1 cellular context compared by ENCODE assay signal in the genomic region with DNA sequence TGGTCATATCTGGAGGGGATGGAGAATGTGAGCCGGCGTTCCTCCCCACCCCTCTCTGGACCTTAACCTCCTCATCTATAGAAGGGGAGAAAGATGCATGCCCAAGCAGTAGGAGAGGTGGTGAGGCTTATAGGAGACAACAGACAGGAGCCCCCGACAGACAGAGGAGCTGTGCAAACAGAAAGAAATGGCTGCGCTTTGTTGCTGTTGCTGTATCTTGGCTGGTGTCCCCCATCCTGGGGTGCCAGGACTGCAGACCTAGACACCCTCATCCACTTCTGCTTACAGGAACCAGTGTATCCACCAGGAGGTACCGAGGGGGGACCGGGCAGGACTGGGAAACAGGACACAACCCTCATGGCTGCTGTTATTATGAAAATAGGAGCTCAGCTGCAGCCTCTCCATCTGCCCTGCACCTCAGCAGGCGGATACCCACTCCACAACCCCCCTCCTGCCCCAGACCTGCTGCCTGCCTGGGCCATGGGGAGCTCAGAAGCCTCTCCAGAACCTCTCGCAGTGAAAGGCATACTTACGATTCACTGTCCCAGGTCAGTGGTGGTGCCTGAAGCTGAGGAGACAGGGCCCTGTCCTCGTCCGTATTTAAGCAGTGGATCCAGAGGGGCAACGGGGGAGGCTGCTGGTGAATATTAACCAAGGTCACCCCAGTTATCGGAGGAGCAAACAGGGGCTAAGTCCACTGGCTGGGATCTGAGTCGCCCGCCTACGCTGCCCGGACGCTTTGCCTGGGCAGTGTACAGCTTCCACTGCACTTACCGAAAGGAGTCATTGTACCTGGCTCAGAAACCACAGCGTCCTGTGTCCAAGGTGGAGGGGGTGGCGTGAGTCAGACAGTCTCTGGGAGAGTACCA.
A peak's percentile ranks its signal among the peaks of the same experiment; 100 is the strongest.
TF ChIP-seq lines count a peak whose summit lies in the region.

A gene (minus strand): TSS at position 576 of the 869 bp plus-strand sequence. CDS start 5,365 bp downstream, outside the sequence.

TF ChIP-seq in HepG2, 621 proteins besides CTCF, POLR2A, EP300 and RAD21 (continued from another document and continues in another):
- TF ChIP-seq, protein P1, sequence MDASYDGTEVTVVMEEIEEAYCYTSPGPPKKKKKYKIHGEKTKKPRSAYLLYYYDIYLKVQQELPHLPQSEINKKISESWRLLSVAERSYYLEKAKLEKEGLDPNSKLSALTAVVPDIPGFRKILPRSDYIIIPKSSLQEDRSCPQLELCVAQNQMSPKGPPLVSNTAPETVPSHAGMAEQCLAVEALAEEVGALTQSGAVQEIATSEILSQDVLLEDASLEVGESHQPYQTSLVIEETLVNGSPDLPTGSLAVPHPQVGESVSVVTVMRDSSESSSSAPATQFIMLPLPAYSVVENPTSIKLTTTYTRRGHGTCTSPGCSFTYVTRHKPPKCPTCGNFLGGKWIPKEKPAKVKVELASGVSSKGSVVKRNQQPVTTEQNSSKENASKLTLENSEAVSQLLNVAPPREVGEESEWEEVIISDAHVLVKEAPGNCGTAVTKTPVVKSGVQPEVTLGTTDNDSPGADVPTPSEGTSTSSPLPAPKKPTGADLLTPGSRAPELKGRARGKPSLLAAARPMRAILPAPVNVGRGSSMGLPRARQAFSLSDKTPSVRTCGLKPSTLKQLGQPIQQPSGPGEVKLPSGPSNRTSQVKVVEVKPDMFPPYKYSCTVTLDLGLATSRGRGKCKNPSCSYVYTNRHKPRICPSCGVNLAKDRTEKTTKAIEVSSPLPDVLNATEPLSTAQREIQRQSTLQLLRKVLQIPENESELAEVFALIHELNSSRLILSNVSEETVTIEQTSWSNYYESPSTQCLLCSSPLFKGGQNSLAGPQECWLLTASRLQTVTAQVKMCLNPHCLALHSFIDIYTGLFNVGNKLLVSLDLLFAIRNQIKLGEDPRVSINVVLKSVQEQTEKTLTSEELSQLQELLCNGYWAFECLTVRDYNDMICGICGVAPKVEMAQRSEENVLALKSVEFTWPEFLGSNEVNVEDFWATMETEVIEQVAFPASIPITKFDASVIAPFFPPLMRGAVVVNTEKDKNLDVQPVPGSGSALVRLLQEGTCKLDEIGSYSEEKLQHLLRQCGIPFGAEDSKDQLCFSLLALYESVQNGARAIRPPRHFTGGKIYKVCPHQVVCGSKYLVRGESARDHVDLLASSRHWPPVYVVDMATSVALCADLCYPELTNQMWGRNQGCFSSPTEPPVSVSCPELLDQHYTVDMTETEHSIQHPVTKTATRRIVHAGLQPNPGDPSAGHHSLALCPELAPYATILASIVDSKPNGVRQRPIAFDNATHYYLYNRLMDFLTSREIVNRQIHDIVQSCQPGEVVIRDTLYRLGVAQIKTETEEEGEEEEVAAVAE (CRISPR knock-in tag; IDR thresholded peaks at IDR 0.05; ENCODE audit: borderline replicate concordance), result peak; percentile 93
- no peak for TF ChIP-seq ZBTB8A (CRISPR knock-in tag; IDR thresholded peaks at IDR 0.05; ENCODE audit: borderline replicate concordance, low read depth)
- peak; percentile 70; the same call in 1 of the 2 replicates for TF ChIP-seq FOXJ3 (CRISPR knock-in tag; IDR thresholded peaks at IDR 0.05; ENCODE audit: borderline replicate concordance)
- TF ChIP-seq ZNF317 (CRISPR knock-in tag; IDR thresholded peaks at IDR 0.05), result peak; percentile 90
- no peak; the same call in 1 of the 2 replicates for TF ChIP-seq ELF1 (CRISPR knock-in tag; IDR thresholded peaks at IDR 0.05)
- TF ChIP-seq TOPORS (CRISPR knock-in tag; IDR thresholded peaks at IDR 0.05), result 0 out of 2 replicates have a peak, but pooled peaks have one; percentile 20
- peak; percentile 61; the same call in 1 of the 2 replicates for TF ChIP-seq ZNF331 (CRISPR knock-in tag; IDR thresholded peaks at IDR 0.05)
- TF ChIP-seq HDAC2 (CRISPR knock-in tag; IDR thresholded peaks at IDR 0.05), result peak; percentile 97
- TF ChIP-seq, protein P2, sequence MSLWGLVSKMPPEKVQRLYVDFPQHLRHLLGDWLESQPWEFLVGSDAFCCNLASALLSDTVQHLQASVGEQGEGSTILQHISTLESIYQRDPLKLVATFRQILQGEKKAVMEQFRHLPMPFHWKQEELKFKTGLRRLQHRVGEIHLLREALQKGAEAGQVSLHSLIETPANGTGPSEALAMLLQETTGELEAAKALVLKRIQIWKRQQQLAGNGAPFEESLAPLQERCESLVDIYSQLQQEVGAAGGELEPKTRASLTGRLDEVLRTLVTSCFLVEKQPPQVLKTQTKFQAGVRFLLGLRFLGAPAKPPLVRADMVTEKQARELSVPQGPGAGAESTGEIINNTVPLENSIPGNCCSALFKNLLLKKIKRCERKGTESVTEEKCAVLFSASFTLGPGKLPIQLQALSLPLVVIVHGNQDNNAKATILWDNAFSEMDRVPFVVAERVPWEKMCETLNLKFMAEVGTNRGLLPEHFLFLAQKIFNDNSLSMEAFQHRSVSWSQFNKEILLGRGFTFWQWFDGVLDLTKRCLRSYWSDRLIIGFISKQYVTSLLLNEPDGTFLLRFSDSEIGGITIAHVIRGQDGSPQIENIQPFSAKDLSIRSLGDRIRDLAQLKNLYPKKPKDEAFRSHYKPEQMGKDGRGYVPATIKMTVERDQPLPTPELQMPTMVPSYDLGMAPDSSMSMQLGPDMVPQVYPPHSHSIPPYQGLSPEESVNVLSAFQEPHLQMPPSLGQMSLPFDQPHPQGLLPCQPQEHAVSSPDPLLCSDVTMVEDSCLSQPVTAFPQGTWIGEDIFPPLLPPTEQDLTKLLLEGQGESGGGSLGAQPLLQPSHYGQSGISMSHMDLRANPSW (CRISPR knock-in tag; IDR thresholded peaks at IDR 0.05; ENCODE audit: borderline replicate concordance), result peak; percentile 75; the same call in 1 of the 2 replicates
- TF ChIP-seq ZNF777 (CRISPR knock-in tag; IDR thresholded peaks at IDR 0.05), result no peak; the same call in 1 of the 2 replicates
- TF ChIP-seq, protein P3, sequence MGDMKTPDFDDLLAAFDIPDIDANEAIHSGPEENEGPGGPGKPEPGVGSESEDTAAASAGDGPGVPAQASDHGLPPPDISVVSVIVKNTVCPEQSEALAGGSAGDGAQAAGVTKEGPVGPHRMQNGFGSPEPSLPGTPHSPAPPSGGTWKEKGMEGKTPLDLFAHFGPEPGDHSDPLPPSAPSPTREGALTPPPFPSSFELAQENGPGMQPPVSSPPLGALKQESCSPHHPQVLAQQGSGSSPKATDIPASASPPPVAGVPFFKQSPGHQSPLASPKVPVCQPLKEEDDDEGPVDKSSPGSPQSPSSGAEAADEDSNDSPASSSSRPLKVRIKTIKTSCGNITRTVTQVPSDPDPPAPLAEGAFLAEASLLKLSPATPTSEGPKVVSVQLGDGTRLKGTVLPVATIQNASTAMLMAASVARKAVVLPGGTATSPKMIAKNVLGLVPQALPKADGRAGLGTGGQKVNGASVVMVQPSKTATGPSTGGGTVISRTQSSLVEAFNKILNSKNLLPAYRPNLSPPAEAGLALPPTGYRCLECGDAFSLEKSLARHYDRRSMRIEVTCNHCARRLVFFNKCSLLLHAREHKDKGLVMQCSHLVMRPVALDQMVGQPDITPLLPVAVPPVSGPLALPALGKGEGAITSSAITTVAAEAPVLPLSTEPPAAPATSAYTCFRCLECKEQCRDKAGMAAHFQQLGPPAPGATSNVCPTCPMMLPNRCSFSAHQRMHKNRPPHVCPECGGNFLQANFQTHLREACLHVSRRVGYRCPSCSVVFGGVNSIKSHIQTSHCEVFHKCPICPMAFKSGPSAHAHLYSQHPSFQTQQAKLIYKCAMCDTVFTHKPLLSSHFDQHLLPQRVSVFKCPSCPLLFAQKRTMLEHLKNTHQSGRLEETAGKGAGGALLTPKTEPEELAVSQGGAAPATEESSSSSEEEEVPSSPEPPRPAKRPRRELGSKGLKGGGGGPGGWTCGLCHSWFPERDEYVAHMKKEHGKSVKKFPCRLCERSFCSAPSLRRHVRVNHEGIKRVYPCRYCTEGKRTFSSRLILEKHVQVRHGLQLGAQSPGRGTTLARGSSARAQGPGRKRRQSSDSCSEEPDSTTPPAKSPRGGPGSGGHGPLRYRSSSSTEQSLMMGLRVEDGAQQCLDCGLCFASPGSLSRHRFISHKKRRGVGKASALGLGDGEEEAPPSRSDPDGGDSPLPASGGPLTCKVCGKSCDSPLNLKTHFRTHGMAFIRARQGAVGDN (CRISPR knock-in tag; IDR thresholded peaks at IDR 0.05), result peak; percentile 96
- TF ChIP-seq SRSF1 (optimal IDR thresholded peaks at IDR 0.05; ENCODE audit: low read depth, low read length), result no peak
- TF ChIP-seq, protein P4, sequence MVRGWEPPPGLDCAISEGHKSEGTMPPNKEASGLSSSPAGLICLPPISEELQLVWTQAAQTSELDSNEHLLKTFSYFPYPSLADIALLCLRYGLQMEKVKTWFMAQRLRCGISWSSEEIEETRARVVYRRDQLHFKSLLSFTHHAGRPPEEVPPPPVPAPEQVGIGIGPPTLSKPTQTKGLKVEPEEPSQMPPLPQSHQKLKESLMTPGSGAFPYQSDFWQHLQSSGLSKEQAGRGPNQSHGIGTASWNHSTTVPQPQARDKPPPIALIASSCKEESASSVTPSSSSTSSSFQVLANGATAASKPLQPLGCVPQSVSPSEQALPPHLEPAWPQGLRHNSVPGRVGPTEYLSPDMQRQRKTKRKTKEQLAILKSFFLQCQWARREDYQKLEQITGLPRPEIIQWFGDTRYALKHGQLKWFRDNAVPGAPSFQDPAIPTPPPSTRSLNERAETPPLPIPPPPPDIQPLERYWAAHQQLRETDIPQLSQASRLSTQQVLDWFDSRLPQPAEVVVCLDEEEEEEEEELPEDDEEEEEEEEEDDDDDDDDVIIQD (CRISPR knock-in tag; IDR thresholded peaks at IDR 0.05; ENCODE audit: low read depth), result peak; percentile 70
- peak; percentile 64 for TF ChIP-seq ZNF143 (CRISPR knock-in tag; IDR thresholded peaks at IDR 0.05)
- 0 out of 2 replicates have a peak, but pooled peaks have one; percentile 83 for TF ChIP-seq ZNF34 (CRISPR knock-in tag; IDR thresholded peaks at IDR 0.05; ENCODE audit: borderline replicate concordance)
- no peak for TF ChIP-seq CHD2 (IDR thresholded peaks at IDR 0.05; ENCODE audit: low read depth, low read length)
- TF ChIP-seq, protein P5, sequence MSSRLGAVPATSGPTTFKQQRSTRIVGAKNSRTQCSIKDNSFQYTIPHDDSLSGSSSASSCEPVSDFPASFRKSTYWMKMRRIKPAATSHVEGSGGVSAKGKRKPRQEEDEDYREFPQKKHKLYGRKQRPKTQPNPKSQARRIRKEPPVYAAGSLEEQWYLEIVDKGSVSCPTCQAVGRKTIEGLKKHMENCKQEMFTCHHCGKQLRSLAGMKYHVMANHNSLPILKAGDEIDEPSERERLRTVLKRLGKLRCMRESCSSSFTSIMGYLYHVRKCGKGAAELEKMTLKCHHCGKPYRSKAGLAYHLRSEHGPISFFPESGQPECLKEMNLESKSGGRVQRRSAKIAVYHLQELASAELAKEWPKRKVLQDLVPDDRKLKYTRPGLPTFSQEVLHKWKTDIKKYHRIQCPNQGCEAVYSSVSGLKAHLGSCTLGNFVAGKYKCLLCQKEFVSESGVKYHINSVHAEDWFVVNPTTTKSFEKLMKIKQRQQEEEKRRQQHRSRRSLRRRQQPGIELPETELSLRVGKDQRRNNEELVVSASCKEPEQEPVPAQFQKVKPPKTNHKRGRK (CRISPR knock-in tag; IDR thresholded peaks at IDR 0.05), result no peak
- TF ChIP-seq SSRP1 (CRISPR knock-in tag; IDR thresholded peaks at IDR 0.05), result no peak
- TF ChIP-seq MTF1 (CRISPR knock-in tag; IDR thresholded peaks at IDR 0.05), result no peak
- no peak for TF ChIP-seq EHMT2 (IDR thresholded peaks at IDR 0.05; ENCODE audit: borderline replicate concordance, low read depth, low read length)
- TF ChIP-seq ZNF652 (CRISPR knock-in tag; IDR thresholded peaks at IDR 0.05; ENCODE audit: borderline replicate concordance, low read depth), result peak; percentile 38; the same call in 1 of the 2 replicates
- TF ChIP-seq REL (CRISPR knock-in tag; conservative IDR thresholded peaks at IDR 0.05), result no peak
- TF ChIP-seq, protein P6, sequence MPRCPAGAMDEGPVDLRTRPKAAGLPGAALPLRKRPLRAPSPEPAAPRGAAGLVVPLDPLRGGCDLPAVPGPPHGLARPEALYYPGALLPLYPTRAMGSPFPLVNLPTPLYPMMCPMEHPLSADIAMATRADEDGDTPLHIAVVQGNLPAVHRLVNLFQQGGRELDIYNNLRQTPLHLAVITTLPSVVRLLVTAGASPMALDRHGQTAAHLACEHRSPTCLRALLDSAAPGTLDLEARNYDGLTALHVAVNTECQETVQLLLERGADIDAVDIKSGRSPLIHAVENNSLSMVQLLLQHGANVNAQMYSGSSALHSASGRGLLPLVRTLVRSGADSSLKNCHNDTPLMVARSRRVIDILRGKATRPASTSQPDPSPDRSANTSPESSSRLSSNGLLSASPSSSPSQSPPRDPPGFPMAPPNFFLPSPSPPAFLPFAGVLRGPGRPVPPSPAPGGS (CRISPR knock-in tag; IDR thresholded peaks at IDR 0.05), result no peak; the same call in 1 of the 2 replicates
- TF ChIP-seq ZNF7 (CRISPR knock-in tag; IDR thresholded peaks at IDR 0.05), result no peak
- no peak for TF ChIP-seq EEA1 (CRISPR knock-in tag; IDR thresholded peaks at IDR 0.05; ENCODE audit: borderline replicate concordance)
- 0 out of 2 replicates have a peak, but pooled peaks have one; percentile 74 for TF ChIP-seq ZNF264 (CRISPR knock-in tag; IDR thresholded peaks at IDR 0.05)
- TF ChIP-seq THAP11 (CRISPR knock-in tag; IDR thresholded peaks at IDR 0.05), result peak; percentile 69
- no peak for TF ChIP-seq ZNF737 (CRISPR knock-in tag; IDR thresholded peaks at IDR 0.05; ENCODE audit: borderline replicate concordance)
- TF ChIP-seq ZNF343 (CRISPR knock-in tag; IDR thresholded peaks at IDR 0.05), result peak; percentile 89
- TF ChIP-seq ERF (CRISPR knock-in tag; IDR thresholded peaks at IDR 0.05), result peak; percentile 74
- peak; percentile 91 for TF ChIP-seq NR2F6 (IDR thresholded peaks at IDR 0.05)
- peak; percentile 90 for TF ChIP-seq NR2F6 (CRISPR knock-in tag; IDR thresholded peaks at IDR 0.05)
- TF ChIP-seq ZNF256 (CRISPR knock-in tag; conservative IDR thresholded peaks at IDR 0.05), result 0 out of 2 replicates have a peak, but pooled peaks have one; percentile 23
- TF ChIP-seq ZMYM2 (CRISPR knock-in tag; IDR thresholded peaks at IDR 0.05), result peak; percentile 67
- TF ChIP-seq, protein P7, sequence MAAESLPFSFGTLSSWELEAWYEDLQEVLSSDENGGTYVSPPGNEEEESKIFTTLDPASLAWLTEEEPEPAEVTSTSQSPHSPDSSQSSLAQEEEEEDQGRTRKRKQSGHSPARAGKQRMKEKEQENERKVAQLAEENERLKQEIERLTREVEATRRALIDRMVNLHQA (CRISPR knock-in tag; IDR thresholded peaks at IDR 0.05), result no peak
- no peak for TF ChIP-seq CBX2 (IDR thresholded peaks at IDR 0.05; ENCODE audit: low read depth, low read length)
- no peak for TF ChIP-seq CBX2 (CRISPR knock-in tag; IDR thresholded peaks at IDR 0.05; ENCODE audit: low read depth)
- TF ChIP-seq, protein P8, sequence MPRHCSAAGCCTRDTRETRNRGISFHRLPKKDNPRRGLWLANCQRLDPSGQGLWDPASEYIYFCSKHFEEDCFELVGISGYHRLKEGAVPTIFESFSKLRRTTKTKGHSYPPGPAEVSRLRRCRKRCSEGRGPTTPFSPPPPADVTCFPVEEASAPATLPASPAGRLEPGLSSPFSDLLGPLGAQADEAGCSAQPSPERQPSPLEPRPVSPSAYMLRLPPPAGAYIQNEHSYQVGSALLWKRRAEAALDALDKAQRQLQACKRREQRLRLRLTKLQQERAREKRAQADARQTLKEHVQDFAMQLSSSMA (CRISPR knock-in tag; IDR thresholded peaks at IDR 0.05), result no peak; the same call in 1 of the 2 replicates
- TF ChIP-seq, protein P9, sequence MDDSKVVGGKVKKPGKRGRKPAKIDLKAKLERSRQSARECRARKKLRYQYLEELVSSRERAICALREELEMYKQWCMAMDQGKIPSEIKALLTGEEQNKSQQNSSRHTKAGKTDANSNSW (CRISPR knock-in tag; IDR thresholded peaks at IDR 0.05; ENCODE audit: borderline replicate concordance), result no peak
- TF ChIP-seq, protein P10, sequence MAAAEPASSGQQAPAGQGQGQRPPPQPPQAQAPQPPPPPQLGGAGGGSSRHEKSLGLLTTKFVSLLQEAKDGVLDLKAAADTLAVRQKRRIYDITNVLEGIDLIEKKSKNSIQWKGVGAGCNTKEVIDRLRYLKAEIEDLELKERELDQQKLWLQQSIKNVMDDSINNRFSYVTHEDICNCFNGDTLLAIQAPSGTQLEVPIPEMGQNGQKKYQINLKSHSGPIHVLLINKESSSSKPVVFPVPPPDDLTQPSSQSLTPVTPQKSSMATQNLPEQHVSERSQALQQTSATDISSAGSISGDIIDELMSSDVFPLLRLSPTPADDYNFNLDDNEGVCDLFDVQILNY (CRISPR knock-in tag; conservative IDR thresholded peaks at IDR 0.05), result no peak
